1 cellular context compared by ENCODE assay signal in the genomic region with DNA sequence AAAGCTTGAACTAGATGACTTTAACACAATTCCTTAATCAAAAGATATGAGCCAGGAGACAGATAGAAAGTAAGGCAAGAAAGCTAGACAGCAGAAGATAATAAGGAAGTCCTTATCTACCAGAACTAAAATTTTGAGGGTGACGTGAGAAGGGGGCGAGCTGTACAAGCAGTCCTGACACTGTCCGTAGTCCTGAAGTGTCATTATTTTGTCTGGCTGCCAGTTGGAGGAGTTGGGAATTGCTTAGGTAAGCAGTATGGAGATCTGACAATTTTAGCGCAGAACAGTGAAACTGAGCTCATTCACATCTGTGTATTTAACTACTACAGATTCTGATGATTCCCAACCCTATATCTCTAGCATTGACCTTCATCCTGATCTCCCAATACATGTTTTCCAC.
TF ChIP-seq lines count a peak whose summit lies in the region.

No MANE protein-coding gene starts in this region.

TF ChIP-seq in A549, 52 proteins besides CTCF, POLR2A, EP300 and RAD21 (continued from another document):
- TF ChIP-seq, protein P1, sequence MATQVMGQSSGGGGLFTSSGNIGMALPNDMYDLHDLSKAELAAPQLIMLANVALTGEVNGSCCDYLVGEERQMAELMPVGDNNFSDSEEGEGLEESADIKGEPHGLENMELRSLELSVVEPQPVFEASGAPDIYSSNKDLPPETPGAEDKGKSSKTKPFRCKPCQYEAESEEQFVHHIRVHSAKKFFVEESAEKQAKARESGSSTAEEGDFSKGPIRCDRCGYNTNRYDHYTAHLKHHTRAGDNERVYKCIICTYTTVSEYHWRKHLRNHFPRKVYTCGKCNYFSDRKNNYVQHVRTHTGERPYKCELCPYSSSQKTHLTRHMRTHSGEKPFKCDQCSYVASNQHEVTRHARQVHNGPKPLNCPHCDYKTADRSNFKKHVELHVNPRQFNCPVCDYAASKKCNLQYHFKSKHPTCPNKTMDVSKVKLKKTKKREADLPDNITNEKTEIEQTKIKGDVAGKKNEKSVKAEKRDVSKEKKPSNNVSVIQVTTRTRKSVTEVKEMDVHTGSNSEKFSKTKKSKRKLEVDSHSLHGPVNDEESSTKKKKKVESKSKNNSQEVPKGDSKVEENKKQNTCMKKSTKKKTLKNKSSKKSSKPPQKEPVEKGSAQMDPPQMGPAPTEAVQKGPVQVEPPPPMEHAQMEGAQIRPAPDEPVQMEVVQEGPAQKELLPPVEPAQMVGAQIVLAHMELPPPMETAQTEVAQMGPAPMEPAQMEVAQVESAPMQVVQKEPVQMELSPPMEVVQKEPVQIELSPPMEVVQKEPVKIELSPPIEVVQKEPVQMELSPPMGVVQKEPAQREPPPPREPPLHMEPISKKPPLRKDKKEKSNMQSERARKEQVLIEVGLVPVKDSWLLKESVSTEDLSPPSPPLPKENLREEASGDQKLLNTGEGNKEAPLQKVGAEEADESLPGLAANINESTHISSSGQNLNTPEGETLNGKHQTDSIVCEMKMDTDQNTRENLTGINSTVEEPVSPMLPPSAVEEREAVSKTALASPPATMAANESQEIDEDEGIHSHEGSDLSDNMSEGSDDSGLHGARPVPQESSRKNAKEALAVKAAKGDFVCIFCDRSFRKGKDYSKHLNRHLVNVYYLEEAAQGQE (IDR thresholded peaks at IDR 0.05), result peak; percentile 50; the same call in 1 of the 2 replicates
